Comparison of ENCODE assay signal across 30 cellular contexts in genomic region chr18:9283789-9284188, GRCh38.
"Had no signal": no experiment of that assay in that cellular context is flagged by ENCODE, and none has a peak within 500 bp of the region (broad histone marks: within the 10 kb centered on the region; RNA-seq: fewer than 3 reads in every experiment).

No MANE protein-coding gene starts in this region.

- H3K79me2 ChIP-seq: hepatocyte had no signal

- H3K27me3 ChIP-seq: body of pancreas, esophagus muscularis mucosa, heart right ventricle, hepatocyte had no signal

- H3K4me1 ChIP-seq: body of pancreas, esophagus muscularis mucosa, heart right ventricle had no signal

- H3K27ac Mint-ChIP-seq: activated CD4-positive, alpha-beta memory T cell treated with anti-CD3 and anti-CD28 coated beads, Interleukin-2, amount 10 ng/mL, durations not matched to agents 7 days and 5 days; activated CD4-positive, alpha-beta T cell treated with anti-CD3 and anti-CD28 coated beads for 36 hours; activated CD4-positive, alpha-beta T cell treated with anti-CD3 and anti-CD28 coated beads, Interleukin-2, amount 10 ng/mL, durations not matched to agents 7 days and 5 days; activated naive CD4-positive, alpha-beta T cell treated with anti-CD3 and anti-CD28 coated beads, Interleukin-2, amount 10 ng/mL, durations not matched to agents 7 days and 5 days; activated naive CD4-positive, alpha-beta T cell treated with anti-CD3 and anti-CD28 coated beads, Interleukin-2, amount 50 U/mL, for 72 hours; activated naive CD8-positive, alpha-beta T cell treated with anti-CD3 and anti-CD28 coated beads, Interleukin-2, amount 10 ng/mL, durations not matched to agents 7 days and 5 days; activated T-cell treated with anti-CD3 and anti-CD28 coated beads, Interleukin-2, amount 50 U/mL, for 24 hours; activated T-cell treated with anti-CD3 and anti-CD28 coated beads, Interleukin-2, amount 50 U/mL, for 72 hours; effector memory CD8-positive, alpha-beta T cell had no signal

- H2AFZ ChIP-seq: hepatocyte had no signal

- H3K4me2 ChIP-seq: hepatocyte had no signal

- H3K4me3 ChIP-seq: body of pancreas, esophagus muscularis mucosa, heart right ventricle, hepatocyte had no signal

- H3K9me3 ChIP-seq: body of pancreas, esophagus muscularis mucosa had no signal

- H3K4me3 Mint-ChIP-seq: activated CD4-positive, alpha-beta memory T cell treated with anti-CD3 and anti-CD28 coated beads, Interleukin-2, amount 10 ng/mL, durations not matched to agents 7 days and 5 days; activated CD4-positive, alpha-beta T cell treated with anti-CD3 and anti-CD28 coated beads for 36 hours; activated CD4-positive, alpha-beta T cell treated with anti-CD3 and anti-CD28 coated beads, Interleukin-2, amount 10 ng/mL, durations not matched to agents 7 days and 5 days; activated naive CD4-positive, alpha-beta T cell treated with anti-CD3 and anti-CD28 coated beads, Interleukin-2, amount 10 ng/mL, durations not matched to agents 7 days and 5 days; activated naive CD8-positive, alpha-beta T cell treated with anti-CD3 and anti-CD28 coated beads, Interleukin-2, amount 10 ng/mL, durations not matched to agents 7 days and 5 days; activated T-cell treated with anti-CD3 and anti-CD28 coated beads, Interleukin-2, amount 50 U/mL, for 24 hours; activated T-cell treated with anti-CD3 and anti-CD28 coated beads, Interleukin-2, amount 50 U/mL, for 72 hours; effector memory CD8-positive, alpha-beta T cell; T-helper 17 cell had no signal

- H3K4me1 Mint-ChIP-seq: activated CD4-positive, alpha-beta memory T cell treated with anti-CD3 and anti-CD28 coated beads, Interleukin-2, amount 10 ng/mL, durations not matched to agents 7 days and 5 days; activated CD4-positive, alpha-beta T cell treated with anti-CD3 and anti-CD28 coated beads for 36 hours; activated CD4-positive, alpha-beta T cell treated with anti-CD3 and anti-CD28 coated beads, Interleukin-2, amount 10 ng/mL, durations not matched to agents 7 days and 5 days; activated naive CD4-positive, alpha-beta T cell treated with anti-CD3 and anti-CD28 coated beads, Interleukin-2, amount 10 ng/mL, durations not matched to agents 7 days and 5 days; activated naive CD8-positive, alpha-beta T cell treated with anti-CD3 and anti-CD28 coated beads, Interleukin-2, amount 10 ng/mL, durations not matched to agents 7 days and 5 days; T-helper 17 cell had no signal

- H3K9me3 Mint-ChIP-seq: activated CD4-positive, alpha-beta memory T cell treated with anti-CD3 and anti-CD28 coated beads, Interleukin-2, amount 10 ng/mL, durations not matched to agents 7 days and 5 days; activated T-cell treated with anti-CD3 and anti-CD28 coated beads, Interleukin-2, amount 50 U/mL, for 72 hours; effector memory CD8-positive, alpha-beta T cell had no signal

- H3K27me3 Mint-ChIP-seq: activated CD4-positive, alpha-beta memory T cell treated with anti-CD3 and anti-CD28 coated beads, Interleukin-2, amount 10 ng/mL, durations not matched to agents 7 days and 5 days; activated CD4-positive, alpha-beta T cell treated with anti-CD3 and anti-CD28 coated beads for 36 hours; activated CD4-positive, alpha-beta T cell treated with anti-CD3 and anti-CD28 coated beads, Interleukin-2, amount 10 ng/mL, durations not matched to agents 7 days and 5 days; activated naive CD4-positive, alpha-beta T cell treated with anti-CD3 and anti-CD28 coated beads, Interleukin-2, amount 10 ng/mL, durations not matched to agents 7 days and 5 days; activated naive CD8-positive, alpha-beta T cell treated with anti-CD3 and anti-CD28 coated beads, Interleukin-2, amount 10 ng/mL, durations not matched to agents 7 days and 5 days; activated T-cell treated with anti-CD3 and anti-CD28 coated beads, Interleukin-2, amount 50 U/mL, for 24 hours; effector memory CD8-positive, alpha-beta T cell; T-helper 17 cell had no signal

- ATAC-seq: activated CD4-positive, alpha-beta T cell treated with anti-CD3 and anti-CD28 coated beads for 36 hours; activated naive CD4-positive, alpha-beta T cell treated with anti-CD3 and anti-CD28 coated beads, Interleukin-2, amount 50 U/mL, for 72 hours; activated T-cell treated with anti-CD3 and anti-CD28 coated beads, Interleukin-2, amount 50 U/mL, for 72 hours; body of pancreas; effector memory CD8-positive, alpha-beta T cell; heart right ventricle; T-helper 17 cell had no signal

- DNase-seq: activated CD4-positive, alpha-beta memory T cell treated with anti-CD3 and anti-CD28 coated beads, Interleukin-2, amount 10 ng/mL, durations not matched to agents 7 days and 5 days; activated CD4-positive, alpha-beta T cell treated with anti-CD3 and anti-CD28 coated beads for 36 hours; activated CD4-positive, alpha-beta T cell treated with anti-CD3 and anti-CD28 coated beads, Interleukin-2, amount 10 ng/mL, durations not matched to agents 7 days and 5 days; activated CD4-positive, alpha-beta T cell treated with anti-CD3 and anti-CD28 coated beads, Interleukin-2, amount 50 U/mL, for 4 hours; activated CD4-positive, CD25-positive, alpha-beta regulatory T cell; activated CD4-positive, CD25-positive, alpha-beta regulatory T cell treated with anti-CD3 and anti-CD28 coated beads, Interleukin-2, amount 50 U/mL, for 72 hours; activated CD8-positive, alpha-beta memory T cell treated with anti-CD3 and anti-CD28 coated beads, Interleukin-2, amount 50 U/mL, for 48 hours; activated gamma-delta T cell; activated naive CD4-positive, alpha-beta T cell; activated naive CD4-positive, alpha-beta T cell treated with anti-CD3 and anti-CD28 coated beads, Interleukin-2, amount 10 ng/mL, durations not matched to agents 7 days and 5 days; activated naive CD8-positive, alpha-beta T cell treated with anti-CD3 and anti-CD28 coated beads, Interleukin-2, amount 10 ng/mL, durations not matched to agents 7 days and 5 days; activated T-cell treated with anti-CD3 and anti-CD28 coated beads for 4 hours; activated T-cell treated with anti-CD3 and anti-CD28 coated beads, Interleukin-2, amount 50 U/mL, for 24 hours; activated T-cell treated with anti-CD3 and anti-CD28 coated beads, Interleukin-2, amount 50 U/mL, for 72 hours; amniotic stem cell; anterior cingulate cortex; body of pancreas; caudate nucleus; cortex of kidney; dermis blood vessel endothelial cell; effector CD4-positive, alpha-beta T cell; effector memory CD8-positive, alpha-beta T cell; erythroblast; foreskin fibroblast; heart right ventricle; T-helper 1 cell; T-helper 17 cell had no signal

- H3K27ac ChIP-seq: body of pancreas, esophagus muscularis mucosa, heart right ventricle, hepatocyte had no signal
